Comparison of ENCODE assay signal across 34 cellular contexts in the genomic region with DNA sequence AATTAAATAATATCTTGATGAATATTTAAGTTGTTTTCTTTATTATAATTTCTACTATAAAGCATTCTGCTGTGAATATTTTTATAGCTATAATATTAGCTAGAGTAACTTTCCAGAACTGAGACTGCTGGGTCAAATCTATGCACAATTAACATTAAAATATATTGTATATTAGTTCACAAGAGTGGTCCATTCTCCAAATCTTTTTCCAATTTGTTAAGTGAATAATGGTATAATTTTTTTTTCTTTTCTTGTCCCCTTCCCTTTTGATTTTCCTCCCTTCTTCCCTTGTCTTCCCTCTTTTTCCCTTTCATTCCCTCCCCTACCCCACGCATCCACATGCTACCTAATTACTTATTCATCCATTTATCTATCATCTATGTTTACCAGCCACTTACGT.
"Had no signal": no experiment of that assay in that cellular context is flagged by ENCODE, and none has a peak within 500 bp of the region (broad histone marks: within the 10 kb centered on the region; RNA-seq: fewer than 3 reads in every experiment).

No MANE protein-coding gene starts in this region.

- H3K4me3 ChIP-seq: MG63 had no signal

- H3K27me3 ChIP-seq: MG63 had no signal

- H3K27ac ChIP-seq: KMS-11 had no signal

- H3K9ac ChIP-seq: KMS-11 had no signal

- H3K9me3 ChIP-seq: MG63 had no signal

- DNase-seq: Karpas-422, Kasumi-1, KG1, MG63, MM.1S, MV-4-11, NCI-H1048, NCI-H1092, NCI-H1092 treated with DMSO at 0.1 percent for 48 hours, NCI-H1105, NCI-H1105 treated with DMSO at 0.1 percent for 48 hours, NCI-H1417, NCI-H1417 treated with DMSO at 0.1 percent for 48 hours, NCI-H1436, NCI-H1436 treated with DMSO at 0.1 percent for 48 hours, NCI-H146, NCI-H1694, NCI-H1694 treated with DMSO at 0.1 percent for 48 hours, NCI-H187, NCI-H187 treated with DMSO at 0.1 percent for 48 hours, NCI-H1930, NCI-H2029, NCI-H2029 treated with DMSO at 0.1 percent for 48 hours, NCI-H2081, NCI-H2081 treated with DMSO at 0.1 percent for 48 hours, NCI-H2107, NCI-H2171, NCI-H2171 treated with DMSO at 0.1 percent for 48 hours, NCI-H2227 treated with DMSO at 0.1 percent for 48 hours, NCI-H226, NCI-H345, NCI-H446, NCI-H446 treated with DMSO at 0.1 percent for 48 hours had no signal

- H3K4me2 ChIP-seq: KMS-11 had no signal

- H3K36me3 ChIP-seq: MG63 had no signal
